ENCODE assay signal across 19 cellular contexts in the genomic region with DNA sequence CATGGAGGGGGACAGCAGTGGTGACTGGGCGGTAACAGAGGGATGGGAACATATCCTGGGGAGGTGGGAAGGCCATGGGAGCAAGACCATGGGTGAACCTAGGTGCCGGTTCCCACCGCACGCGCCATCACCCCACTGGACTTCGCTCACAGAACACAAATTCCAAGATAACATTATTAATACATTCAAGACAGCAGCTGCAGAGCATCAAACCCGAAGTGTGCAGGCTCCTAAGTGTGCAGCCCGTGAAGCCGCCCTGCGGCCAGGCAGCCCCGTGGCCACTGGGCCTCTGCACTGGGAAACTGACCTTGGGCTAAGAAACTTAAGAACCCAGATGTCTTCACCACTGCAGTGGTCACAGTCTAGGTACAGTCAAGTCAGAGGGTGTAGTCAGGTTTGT.
"Had no signal": no experiment of that assay in that cellular context is flagged by ENCODE, and none has a peak within 500 bp of the region (broad histone marks: within the 10 kb centered on the region; RNA-seq: fewer than 3 reads in every experiment).

No MANE protein-coding gene starts in this region.

- H3K27ac ChIP-seq: PC-9, Peyer's patch, SJCRH30 had no signal

- H3K36me3 ChIP-seq: MG63, Peyer's patch, SJCRH30 had no signal

- H3K4me2 ChIP-seq: PC-9 had no signal

- ATAC-seq: Right ventricle myocardium inferior, SK-N-SH treated with all-trans-retinoic acid at 6 μM for 48 hours had no signal

- H2AFZ ChIP-seq: PC-9 had no signal

- H3K27me3 ChIP-seq: MG63, Peyer's patch, SJCRH30 had no signal

- H3K4me1 ChIP-seq: Peyer's patch, SJCRH30 had no signal

- H3K4me3 ChIP-seq: MG63, PC-9, Peyer's patch, SJCRH30 had no signal

- DNase-seq: Karpas-422, KG1, MG63, NCI-H1092 treated with DMSO at 0.1 percent for 48 hours, NCI-H187, NCI-H2029, NCI-H2081 treated with DMSO at 0.1 percent for 48 hours, NCI-H2171, NCI-H345, NCI-H446 treated with DMSO at 0.1 percent for 48 hours, NCI-H510A treated with DMSO at 0.1 percent for 48 hours, NCI-H82, OCI-M1, PC-9, SHP77 treated with DMSO at 0.1 percent for 48 hours, SJCRH30 had no signal

- H3K9me3 ChIP-seq: MG63, Peyer's patch, SJCRH30 had no signal
